In genomic region chr1:227311389-227312001, GRCh38 we compare ENCODE assay signal across 1 cellular context.
TF ChIP-seq lines count a peak whose summit lies in the region.

No MANE protein-coding gene starts in this region.

TF ChIP-seq in IMR-90, 13 proteins besides CTCF, POLR2A, EP300 and RAD21:
- TF ChIP-seq ELK1 (IDR thresholded peaks at IDR 0.05; ENCODE audit: borderline replicate concordance, low read depth, low read length) (no peak), USF2 (IDR thresholded peaks at IDR 0.05; ENCODE audit: low read depth, low read length) (no peak), BHLHE40 (IDR thresholded peaks at IDR 0.05; ENCODE audit: low read depth, low read length) (no peak), NFE2L2 (IDR thresholded peaks at IDR 0.05; ENCODE audit: low read depth, low read length) (no peak), RFX5 (IDR thresholded peaks at IDR 0.05; ENCODE audit: low read depth, low read length) (no peak), FOS (IDR thresholded peaks at IDR 0.05; ENCODE audit: low read depth, low read length) (no peak), MAFK (IDR thresholded peaks at IDR 0.05; ENCODE audit: low read depth, low read length) (no peak), MAZ (IDR thresholded peaks at IDR 0.05; ENCODE audit: borderline replicate concordance, low read depth, low read length) (no peak)
TF ChIP-seq in IMR-90: peak in this region for 0.
